In the genomic region with DNA sequence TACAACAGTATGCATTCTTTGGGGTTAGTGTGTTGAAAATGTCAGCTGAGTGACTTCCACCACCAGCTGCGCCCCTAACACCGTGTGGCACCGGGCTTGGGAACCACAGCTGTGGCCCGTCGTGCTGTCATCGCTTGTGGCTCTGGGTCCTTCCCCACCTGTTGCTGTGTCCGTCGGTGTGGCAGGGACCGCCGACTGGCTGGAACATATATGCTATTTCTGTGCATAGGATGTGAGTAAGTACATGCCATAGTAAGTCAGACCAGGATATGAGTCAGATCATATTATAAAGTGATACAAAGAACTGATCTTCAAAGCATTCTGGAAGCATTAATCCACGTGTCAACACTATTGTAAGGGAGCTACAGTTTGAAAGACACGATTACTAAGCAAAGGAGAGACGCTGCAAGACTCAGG, we compare ENCODE assay signal across 8 cellular contexts. TPM values are rescaled to one million over a fixed set of nuclear protein-coding genes. Genes with fewer than 3 reads are reported as not detected.
DNase-seq lines count a peak whose midpoint lies in the region; ATAC-seq lines count a peak whose summit lies in the region.

No MANE protein-coding gene starts in this region.

- peaks cover 10% of the 10 kb centered on the region for H3K36me3 ChIP-seq in skeletal muscle satellite cell (ENCODE audit: insufficient read depth, low read length)

- H3K9me3 ChIP-seq in skeletal muscle satellite cell (replicated peaks; ENCODE audit: low read length) = no peaks in the 10 kb centered on the region

- H3K4me2 ChIP-seq in skeletal muscle satellite cell (ENCODE audit: low read length) = peak overlapping the region; percentile 35

- H3K4me1 ChIP-seq in skeletal muscle satellite cell (ENCODE audit: control insufficient read depth, insufficient read depth, low read length) = peaks cover 56% of the 10 kb centered on the region

- peak; percentile 54 for DNase-seq in GM03348 (ENCODE audit: low spot score)
- peak; percentile 92 for DNase-seq in dermis blood vessel endothelial cell
- no peak for DNase-seq in DMS153 (lab: John Stamatoyannopoulos, UW)
- no peak for DNase-seq in RPMI8226

- peak; percentile 84 to 87 for ATAC-seq in activated CD4-positive, CD25-positive, alpha-beta regulatory T cell treated with anti-CD3 and anti-CD28 coated beads, Interleukin-2, amount 50 U/mL, for 24 hours
- no peak for ATAC-seq in HG03457 (IDR thresholded peaks at IDR 0.05; ENCODE audit: unreplicated experiment)
- no peak for ATAC-seq in GM18873 (IDR thresholded peaks at IDR 0.05; ENCODE audit: low FRiP score, unreplicated experiment)

- H3K9ac ChIP-seq in skeletal muscle satellite cell (ENCODE audit: low read depth, low read length) = peak overlapping the region; percentile 28

- no peaks in the 10 kb centered on the region for H3K27me3 ChIP-seq in skeletal muscle satellite cell (ENCODE audit: control insufficient read depth, insufficient read depth, low read length)

- H3K4me3 ChIP-seq in skeletal muscle satellite cell (ENCODE audit: low read length) = no peak overlapping the region

RNA-seq across cellular contexts. Expression of gene EHD4, which starts 31.9 kb away (rescaled TPM):
- total RNA-seq in dermis blood vessel endothelial cell = 84.4 and 128 TPM in 2 replicates
- total RNA-seq in skeletal muscle satellite cell (2012; rRNA removed) = 11.2 and 16.6 TPM in 2 replicates

RNA-seq across cellular contexts. Expression of gene SPTBN5, which starts 46.6 kb away (rescaled TPM):
- total RNA-seq in dermis blood vessel endothelial cell = 3.2 and 11.1 TPM in 2 replicates
- 0.22 and 0.25 TPM in 2 replicates for total RNA-seq in skeletal muscle satellite cell (2012; rRNA removed)

Comparison
In these comparisons a context has a peak if more than half of its experiments do, and no peak if none do; other contexts are left out.
1. DNase-seq: peak in GM03348 (single experiment) and dermis blood vessel endothelial cell (single experiment); none in DMS153 (single experiment) and RPMI8226 (single experiment).
2. ATAC-seq: peak in activated CD4-positive, CD25-positive, alpha-beta regulatory T cell treated with anti-CD3 and anti-CD28 coated beads, Interleukin-2, amount 50 U/mL, for 24 hours (2 of 2); none in HG03457 (single experiment) and GM18873 (single experiment).